ENCODE assay signal across 8 cellular contexts in genomic region chr12:122265433-122265832, GRCh38. TPM values are rescaled to one million over a fixed set of nuclear protein-coding genes. Genes with fewer than 3 reads are reported as not detected.
A peak's percentile ranks its signal among the peaks of the same experiment; 100 is the strongest.
DNase-seq lines count a peak whose midpoint lies in the region; ATAC-seq, FAIRE-seq and TF ChIP-seq lines count a peak whose summit lies in the region.

No MANE protein-coding gene starts in this region.

- H3K27me3 ChIP-seq in H9 (ENCODE audit: insufficient read depth, low read length) = no peaks in the 10 kb centered on the region
- no peaks in the 10 kb centered on the region for H3K27me3 ChIP-seq in SJSA1 (replicated peaks)
- no peaks in the 10 kb centered on the region for H3K27me3 ChIP-seq in small intestine (ENCODE audit: control insufficient read depth in 2 of 2, insufficient read depth in 2 of 2, low read length in 2 of 2)

- no peak overlapping the region for H2BK12ac ChIP-seq in H9 (ENCODE audit: insufficient read length, low read depth, low read length)

- no peaks in the 10 kb centered on the region for H3K23me2 ChIP-seq in H9 (ENCODE audit: insufficient read length, low read depth, low read length, poor library complexity, severe bottlenecking)

- TF ChIP-seq CTCF in H9 (conservative IDR thresholded peaks at IDR 0.05) (no peak), fibroblast of villous mesenchyme (IDR thresholded peaks at IDR 0.05; ENCODE audit: insufficient read depth, low read depth, low read length) (no peak)

- no peak overlapping the region for H3K56ac ChIP-seq in H9 (ENCODE audit: insufficient read length, low read depth, low read length)

- H4K91ac ChIP-seq in H9 (ENCODE audit: insufficient read length, low read depth, low read length) = no peak overlapping the region

- no peak overlapping the region for H3K27ac ChIP-seq in H9 (ENCODE audit: insufficient read length, low read depth, low read length)
- no peak overlapping the region for H3K27ac ChIP-seq in SJSA1
- peak overlapping the region; percentile 66 to 96 for H3K27ac ChIP-seq in small intestine (ENCODE audit: low read depth in 1 of 2, low read length in 1 of 2)

- H3K27me3 Mint-ChIP-seq in H9 (ENCODE audit: low read depth) = peaks cover 3% of the 10 kb centered on the region; the same call in 1 of the 2 replicates

- ATAC-seq in HG03196 (IDR thresholded peaks at IDR 0.05; ENCODE audit: unreplicated experiment) = no peak
- ATAC-seq in GM18909 (IDR thresholded peaks at IDR 0.05; ENCODE audit: poor library complexity, unreplicated experiment) = no peak

- DNase-seq in H9 = no peak
- DNase-seq in SJSA1 (ENCODE audit: low read depth in 1 of 2, low spot score in 2 of 2) = no peak
- DNase-seq in fibroblast of villous mesenchyme (ENCODE audit: low read depth) = no peak
- no peak for DNase-seq in small intestine
- no peak for DNase-seq in NK-92 (lab: John Stamatoyannopoulos, UW; ENCODE audit: unreplicated experiment)
- no peak for DNase-seq in iPS-NIHi7 (ENCODE audit: extremely low spot score)

- H3K14ac ChIP-seq in H9 (ENCODE audit: insufficient read depth, low read length) = no peak overlapping the region

- H3K4ac ChIP-seq in H9 (ENCODE audit: low read depth, low read length) = no peak overlapping the region

- H3K4me1 ChIP-seq in H9 (ENCODE audit: insufficient read depth, low read length) (no peaks in the 10 kb centered on the region), SJSA1 (replicated peaks) (no peaks in the 10 kb centered on the region), small intestine (ENCODE audit: control insufficient read depth in 2 of 2, insufficient read depth in 1 of 2, low read depth in 1 of 2, low read length in 1 of 2) (no peaks in the 10 kb centered on the region)

- no peaks in the 10 kb centered on the region for H4K20me1 ChIP-seq in H9 (ENCODE audit: control insufficient read depth, insufficient read depth, insufficient read length)

- H3K27ac Mint-ChIP-seq in H9 = peak overlapping the region in 2 of 3 experiments; percentile 98; a peak in 3 of 7 replicates

- no peak overlapping the region for H4K8ac ChIP-seq in H9 (replicated peaks; ENCODE audit: insufficient read length, low read depth, low read length)

- H3K18ac ChIP-seq in H9 (ENCODE audit: insufficient read length, low read depth, low read length) = no peak overlapping the region

- H3K36me3 ChIP-seq in SJSA1 = peaks cover 17% of the 10 kb centered on the region
- H3K36me3 ChIP-seq in small intestine (ENCODE audit: control insufficient read depth in 2 of 2, insufficient read depth in 2 of 2, low read length in 2 of 2) = no peaks in the 10 kb centered on the region

- no peak overlapping the region for H3T11ph ChIP-seq in H9 (ENCODE audit: low read length)

- peak overlapping the region; percentile 93 for H3K4me2 ChIP-seq in H9 (ENCODE audit: insufficient read depth, insufficient read length, low read length)

- peaks cover 10 to 27% (median 25%) of the 10 kb centered on the region in 3 experiments; a peak in 6 of 7 replicates for H3K36me3 Mint-ChIP-seq in H9 (ENCODE audit: insufficient read depth in 1 of 3, low read depth in 3 of 3)

- peaks cover 3 to 6% of the 10 kb centered on the region in 2 experiments; a peak in 2 of 4 replicates for H3K4me1 Mint-ChIP-seq in H9

- H2BK15ac ChIP-seq in H9 (ENCODE audit: low read depth, low read length) = no peak overlapping the region

- no peak overlapping the region for H2BK120ac ChIP-seq in H9 (ENCODE audit: low read depth, low read length, poor library complexity, severe bottlenecking)

- WGBS in H9 (ENCODE audit: extremely low coverage, insufficient read length, low lambda C conversion rate) = no CpG with 5 or more reads among the region's 3 CpGs
- 38 to 43% (median 39%) methylated on average over 3 of the region's 3 CpGs for WGBS in small intestine, 3 donors

- H2AFZ ChIP-seq in H9 (ENCODE audit: low read length) = no peak overlapping the region

- H2AK5ac ChIP-seq in H9 (ENCODE audit: insufficient read length, low read length) = no peak overlapping the region

- peak overlapping the region; percentile 69 for H3K4me3 ChIP-seq in SJSA1
- peak overlapping the region; percentile 81 for H3K4me3 ChIP-seq in fibroblast of villous mesenchyme (ENCODE audit: low read depth, low read length)
- H3K4me3 ChIP-seq in small intestine (ENCODE audit: low read depth in 1 of 2, low read length in 2 of 2) = peak overlapping the region in 1 of 2 donors; percentile 72

- H3K9me3 ChIP-seq in H9 (ENCODE audit: control insufficient read depth, low read depth, low read length) (no peaks in the 10 kb centered on the region), SJSA1 (replicated peaks) (no peaks in the 10 kb centered on the region), small intestine (ENCODE audit: control insufficient read depth, low read depth) (no peaks in the 10 kb centered on the region)

- H2BK20ac ChIP-seq in H9 (ENCODE audit: low read depth, low read length, poor library complexity, severe bottlenecking) = no peak overlapping the region

- H3K9me3 Mint-ChIP-seq in H9 = peaks cover 2 to 4% of the 10 kb centered on the region in 2 experiments; a peak in 2 of 5 replicates

- peak overlapping the region; percentile 63 for H3K9ac ChIP-seq in H9 (ENCODE audit: extremely low read depth, insufficient read length, low read length)

- no peak for FAIRE-seq in small intestine (lab: Jason Lieb, UNC)

- H3K79me2 ChIP-seq in H9 (ENCODE audit: insufficient read depth, low read length) = no peaks in the 10 kb centered on the region

- no peak overlapping the region for H3K23ac ChIP-seq in H9 (ENCODE audit: insufficient read length, low read depth, low read length)

- H2BK5ac ChIP-seq in H9 (ENCODE audit: insufficient read length, low read length) = no peak overlapping the region

- no peaks in the 10 kb centered on the region for H3K79me1 ChIP-seq in H9 (ENCODE audit: insufficient read depth, low read depth, low read length, poor library complexity, severe bottlenecking)

- no peak overlapping the region for H4K5ac ChIP-seq in H9 (ENCODE audit: insufficient read length, low read depth, low read length)

- H3K4me3 Mint-ChIP-seq in H9 = peak overlapping the region; percentile 95 to 97

RNA-seq across cellular contexts. Expression of gene VPS33A, which starts 0.9 kb away (rescaled TPM):
- total RNA-seq in H9 (2021) (44.3 and 45.9 TPM in 2 replicates), fibroblast of villous mesenchyme (19.0 and 23.7 TPM in 2 replicates)
- 13.6 and 14.3 TPM in 2 replicates for total RNA-seq in SJSA1 (2014; rRNA removed; shearing (Covaris generic))
- polyA plus RNA-seq in small intestine = 10 to 100 TPM in 2 of 3 donors, 1 to 10 TPM in 1; 9.4 to 18.6 (median 14.6) TPM

RNA-seq across cellular contexts. Expression of gene DIABLO, which starts 39.6 kb away (rescaled TPM):
- total RNA-seq in H9 (2021) (70.0 and 74.6 TPM in 2 replicates), fibroblast of villous mesenchyme (66.4 and 74.3 TPM in 2 replicates)
- total RNA-seq in SJSA1 (2014; rRNA removed; shearing (Covaris generic)) = 66.6 and 84.1 TPM in 2 replicates
- polyA plus RNA-seq in small intestine = 10 to 100 TPM; 54.6 to 68.4 (median 61.1) TPM

Comparison
In these comparisons a context has a peak if more than half of its experiments do, and no peak if none do; other contexts are left out.
1. H3K27ac ChIP-seq: peak in small intestine (2 of 2); none in H9 (single experiment) and SJSA1 (single experiment).